Comparison of ENCODE assay signal across 9 cellular contexts in the genomic region with DNA sequence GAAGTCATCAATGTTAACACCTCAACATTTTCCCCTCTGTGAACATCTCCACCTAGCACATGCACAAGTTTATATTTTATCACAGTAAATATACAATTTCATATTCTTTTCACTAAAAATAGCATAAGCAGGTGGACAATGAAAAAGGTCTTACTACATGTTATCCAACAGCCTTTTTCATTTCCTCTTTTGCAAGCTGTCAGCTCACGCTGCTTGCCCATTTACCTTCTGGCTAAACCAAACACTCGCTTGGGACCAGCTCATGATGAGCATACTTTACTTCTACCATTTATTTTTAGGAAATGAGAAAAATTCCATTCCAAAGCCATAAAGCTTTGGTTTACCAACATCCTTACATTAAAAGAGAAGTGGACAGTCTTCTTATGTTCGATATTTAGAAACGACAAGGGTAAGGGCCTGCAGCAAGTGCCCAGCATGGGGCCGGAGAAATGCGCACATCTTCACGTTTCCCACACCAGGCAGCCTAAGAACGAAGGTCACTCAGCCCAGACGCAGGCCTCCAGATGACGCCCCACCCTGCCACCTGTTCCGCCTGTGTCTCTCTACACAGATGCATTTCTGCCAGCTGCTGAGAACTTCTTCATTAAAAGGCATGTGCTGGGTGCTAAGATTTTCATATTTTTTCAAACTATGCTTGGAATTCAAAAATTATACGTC.
DNase-seq lines count a peak whose midpoint lies in the region; ATAC-seq and TF ChIP-seq lines count a peak whose summit lies in the region.
"Had no signal": no experiment of that assay in that cellular context is flagged by ENCODE, and none has a peak within 500 bp of the region (broad histone marks: within the 10 kb centered on the region; RNA-seq: fewer than 3 reads in every experiment).

No MANE protein-coding gene starts in this region.

- peak overlapping the region; percentile 78 to 99 (median 96) for H3K4me2 ChIP-seq in BLaER1 treated with 17β-estradiol and CSF1 and Interleukin-3, amounts not matched to agents 10 nM and 100 nM

- no peaks in the 10 kb centered on the region for H3K27me3 ChIP-seq in BLaER1 treated with 17β-estradiol and CSF1 and Interleukin-3, amounts not matched to agents 10 nM and 100 nM

- peak overlapping the region in 3 of 10 experiments; percentile 18 to 32 (median 21); a peak in 2 of 20 replicates for H3K4me3 ChIP-seq in BLaER1 treated with 17β-estradiol and CSF1 and Interleukin-3, amounts not matched to agents 10 nM and 100 nM

- H3K9ac ChIP-seq in BLaER1 treated with 17β-estradiol and CSF1 and Interleukin-3, amounts not matched to agents 10 nM and 100 nM: peak overlapping the region in 10 of 11 experiments; percentile 9 to 74 (median 54); a peak in 17 of 22 replicates

- peaks cover 70 to 94% (median 85%) of the 10 kb centered on the region in 10 experiments for H3K4me1 ChIP-seq in BLaER1 treated with 17β-estradiol and CSF1 and Interleukin-3, amounts not matched to agents 10 nM and 100 nM

- peaks cover 23 to 83% (median 51%) of the 10 kb centered on the region in 11 experiments for H4K20me1 ChIP-seq in BLaER1 treated with 17β-estradiol and CSF1 and Interleukin-3, amounts not matched to agents 10 nM and 100 nM

- ATAC-seq in GM19397 (IDR thresholded peaks at IDR 0.05; ENCODE audit: unreplicated experiment): peak; percentile 45
- ATAC-seq in HG03520 (IDR thresholded peaks at IDR 0.05; ENCODE audit: unreplicated experiment): no peak

- H3K36me3 ChIP-seq in BLaER1 treated with 17β-estradiol and CSF1 and Interleukin-3, amounts not matched to agents 10 nM and 100 nM: peaks cover 72 to 90% (median 79%) of the 10 kb centered on the region in 11 experiments

- DNase-seq in NAMALWA (ENCODE audit: low spot score) (peak; percentile 92), epithelial cell of prostate (ENCODE audit: low read depth, low spot score) (no peak), GM10266 (ENCODE audit: extremely low spot score) (no peak), HK-2 (ENCODE audit: unreplicated experiment) (no peak), NCI-H2107 treated with DMSO at 0.1 percent for 48 hours (lab: John Stamatoyannopoulos, UW; ENCODE audit: unreplicated experiment) (no peak)
- DNase-seq: NCI-H1930 had no signal

- no peak for TF ChIP-seq CTCF in GM10266 (IDR thresholded peaks at IDR 0.05; ENCODE audit: control insufficient read depth, insufficient read depth, low read depth, missing control alignments)

- peak overlapping the region in 10 of 11 experiments; percentile 21 to 88 (median 71); a peak in 19 of 22 replicates for H3K27ac ChIP-seq in BLaER1 treated with 17β-estradiol and CSF1 and Interleukin-3, amounts not matched to agents 10 nM and 100 nM
- H3K27ac ChIP-seq in epithelial cell of prostate: peak overlapping the region; percentile 42

- H3K9me3 ChIP-seq in BLaER1 treated with 17β-estradiol and CSF1 and Interleukin-3, amounts not matched to agents 10 nM and 100 nM (replicated peaks in 1 of 11): no peaks in the 10 kb centered on the region
